In genomic region chr14:93430319-93430801, GRCh38 we compare ENCODE assay signal across 8 cellular contexts. TPM values are rescaled to one million over a fixed set of nuclear protein-coding genes. Genes with fewer than 3 reads are reported as not detected.
DNase-seq lines count a peak whose midpoint lies in the region; ATAC-seq and TF ChIP-seq lines count a peak whose summit lies in the region.

No MANE protein-coding gene starts in this region.

- DNase-seq in GM23338 (ENCODE audit: low spot score) (peak; percentile 91), NCI-H524 treated with DMSO at 0.1 percent for 48 hours (lab: John Stamatoyannopoulos, UW) (peak; percentile 62), fibroblast of mammary gland (ENCODE audit: low read depth) (peak; percentile 0), germinal center (ENCODE audit: low spot score) (no peak)
- no peak for DNase-seq in stimulated activated naive CD4-positive, alpha-beta T cell (lab: John Stamatoyannopoulos, UW)

- H2AFZ ChIP-seq in GM23338 (peak overlapping the region; percentile 98), parathyroid adenoma (peak overlapping the region; percentile 94)

- peaks cover 13% of the 10 kb centered on the region; the same call in 2 of the 3 replicates for H3K36me3 Mint-ChIP-seq in GM23338 (ENCODE audit: low read depth)

- peaks cover 14% of the 10 kb centered on the region; the same call in 2 of the 3 replicates for H3K9me3 Mint-ChIP-seq in GM23338

- peaks cover 8% of the 10 kb centered on the region for H3K4me1 Mint-ChIP-seq in GM23338

- peaks cover 6% of the 10 kb centered on the region for H3K27me3 Mint-ChIP-seq in GM23338 (ENCODE audit: insufficient read depth, low read depth, poor library complexity)

- H3K36me3 ChIP-seq in GM23338 (ENCODE audit: insufficient read depth) (no peaks in the 10 kb centered on the region), parathyroid adenoma (ENCODE audit: control insufficient read depth, insufficient read depth, low read length) (no peaks in the 10 kb centered on the region)

- no peaks in the 10 kb centered on the region for H3K9me3 ChIP-seq in parathyroid adenoma (ENCODE audit: control insufficient read depth, low read length)

- peak overlapping the region; percentile 85 for H3K4me3 Mint-ChIP-seq in GM23338

- H3K9me2 ChIP-seq in GM23338 (ENCODE audit: insufficient read depth), result no peaks in the 10 kb centered on the region

- H3K9ac ChIP-seq in parathyroid adenoma, result no peak overlapping the region

- H3K27me3 ChIP-seq in GM23338 (ENCODE audit: insufficient read depth) (0 out of 2 replicates have a peak, but pooled peaks cover 5% of the 10 kb centered on the region), parathyroid adenoma (ENCODE audit: control insufficient read depth, insufficient read depth, low read length) (no peaks in the 10 kb centered on the region)

- no peaks in the 10 kb centered on the region for H3F3A ChIP-seq in GM23338 (replicated peaks; ENCODE audit: low read depth)

- H3K4me1 ChIP-seq in GM23338 (ENCODE audit: insufficient read depth), result peaks cover 9% of the 10 kb centered on the region
- peaks cover 2% of the 10 kb centered on the region for H3K4me1 ChIP-seq in parathyroid adenoma

- H4K20me1 ChIP-seq in GM23338 (replicated peaks; ENCODE audit: insufficient read depth), result no peaks in the 10 kb centered on the region

- no peak for TF ChIP-seq CTCF in GM23338 (conservative IDR thresholded peaks at IDR 0.05; ENCODE audit: low read depth in 2 of 2)
- no peak for TF ChIP-seq CTCF in fibroblast of mammary gland (conservative IDR thresholded peaks at IDR 0.05; ENCODE audit: control insufficient read depth, insufficient read depth, low read depth, low read length)
- TF ChIP-seq CTCF in parathyroid adenoma (IDR thresholded peaks at IDR 0.05), result no peak

- ATAC-seq in GM23338, result peak; percentile 86
- no peak for ATAC-seq in GM18502 (IDR thresholded peaks at IDR 0.05; ENCODE audit: poor library complexity, unreplicated experiment)
- no peak for ATAC-seq in GM21576 (IDR thresholded peaks at IDR 0.05; ENCODE audit: unreplicated experiment)

- peak overlapping the region; percentile 87 for H3K27ac ChIP-seq in GM23338 (ENCODE audit: low read depth)
- peak overlapping the region; percentile 78 for H3K27ac ChIP-seq in parathyroid adenoma

- H3K79me2 ChIP-seq in GM23338 (replicated peaks; ENCODE audit: insufficient read depth) (0 out of 2 replicates have a peak, but pooled peaks cover 6% of the 10 kb centered on the region), parathyroid adenoma (peaks cover 7% of the 10 kb centered on the region)

- H3K27ac Mint-ChIP-seq in GM23338, result 0 out of 2 replicates have a peak overlapping the region, but pooled peaks have one; percentile 5

- H3K4me3 ChIP-seq in GM23338, result peak overlapping the region; percentile 71
- H3K4me3 ChIP-seq in fibroblast of mammary gland (ENCODE audit: control insufficient read depth, low read depth, low read length), result no peak overlapping the region
- peak overlapping the region; percentile 54 for H3K4me3 ChIP-seq in parathyroid adenoma (ENCODE audit: low read depth, low read length)

- H3K4me2 ChIP-seq in GM23338 (peak overlapping the region; percentile 90), parathyroid adenoma (ENCODE audit: low read length) (peak overlapping the region; percentile 79)

TF ChIP-seq in GM23338, 12 proteins besides CTCF, POLR2A, EP300 and RAD21:
- no peak for TF ChIP-seq CREB1 (CRISPR knock-in tag; IDR thresholded peaks at IDR 0.05; ENCODE audit: low read depth)
- TF ChIP-seq POLR2AphosphoS5 (IDR thresholded peaks at IDR 0.05; ENCODE audit: low read depth), result peak; percentile 28; the same call in 1 of the 2 replicates

RNA-seq across cellular contexts. Expression of gene UNC79, which starts 0.4 kb away (rescaled TPM):
- 3.3 and 3.6 TPM in 2 replicates for total RNA-seq in GM23338 (2014; rRNA removed; shearing (Covaris generic))
- 1.2 and 1.8 TPM in 2 replicates for polyA plus RNA-seq in GM23338 (2016; fragmentation: Nextera tagmentation; extraction: Ambion mirVana)

Comparison
In these comparisons a context has a peak if more than half of its experiments do, and no peak if none do; other contexts are left out.
1. DNase-seq: peak in GM23338 (single experiment), NCI-H524 treated with DMSO at 0.1 percent for 48 hours (single experiment) and fibroblast of mammary gland (single experiment); none in germinal center (single experiment) and stimulated activated naive CD4-positive, alpha-beta T cell (0 of 6).